In the genomic region with DNA sequence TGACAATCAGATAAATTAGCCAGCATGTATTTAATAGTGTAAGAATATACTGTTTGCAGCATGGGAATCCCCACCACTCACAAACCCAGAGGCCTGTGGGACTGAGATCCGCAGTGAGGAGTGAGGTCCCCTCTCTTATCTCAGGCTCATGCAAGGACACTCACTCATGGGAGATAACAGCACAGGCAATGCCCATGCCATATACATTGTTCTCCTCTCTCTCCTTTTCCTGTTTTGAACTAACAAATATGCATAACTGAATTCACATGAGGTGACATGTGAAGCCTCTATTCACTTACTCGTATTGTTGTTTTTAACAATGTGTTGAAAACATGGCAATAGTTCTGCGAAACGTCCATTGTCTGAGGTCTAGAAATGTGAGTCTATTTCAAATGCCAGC, we compare ENCODE assay signal across 20 cellular contexts.
DNase-seq lines count a peak whose midpoint lies in the region; FAIRE-seq and TF ChIP-seq lines count a peak whose summit lies in the region.
"Had no signal": no experiment of that assay in that cellular context is flagged by ENCODE, and none has a peak within 500 bp of the region (broad histone marks: within the 10 kb centered on the region; RNA-seq: fewer than 3 reads in every experiment).

No MANE protein-coding gene starts in this region.

- H3K27ac ChIP-seq in colonic mucosa (peak overlapping the region; percentile 70), small intestine (ENCODE audit: low read depth in 1 of 2, low read length in 1 of 2) (no peak overlapping the region)

- WGBS in small intestine, 3 donors: 56 to 70% (median 67%) methylated on average over 4 of the region's 4 CpGs

- no peaks in the 10 kb centered on the region for H3K36me3 ChIP-seq in colonic mucosa
- H3K36me3 ChIP-seq in small intestine (ENCODE audit: control insufficient read depth in 2 of 2, insufficient read depth in 2 of 2, low read length in 2 of 2): peaks cover 2 to 7% of the 10 kb centered on the region in 2 donors
- H3K36me3 ChIP-seq: HAP-1 had no signal

- no peaks in the 10 kb centered on the region for H3K9me3 ChIP-seq in colonic mucosa
- H3K9me3 ChIP-seq in small intestine (ENCODE audit: control insufficient read depth, low read depth): no peaks in the 10 kb centered on the region
- H3K9me3 ChIP-seq: HAP-1 had no signal

- intact Hi-C loops in colonic mucosa (cut with DNase I): no loop called here

- no peaks in the 10 kb centered on the region for H3K27me3 ChIP-seq in colonic mucosa
- no peaks in the 10 kb centered on the region for H3K27me3 ChIP-seq in small intestine (ENCODE audit: control insufficient read depth in 2 of 2, insufficient read depth in 2 of 2, low read length in 2 of 2)

- no peak overlapping the region for H3K4me3 ChIP-seq in colonic mucosa
- no peak overlapping the region for H3K4me3 ChIP-seq in fibroblast of pulmonary artery (replicated peaks; ENCODE audit: low read depth, low read length)
- H3K4me3 ChIP-seq in small intestine (ENCODE audit: low read depth in 1 of 2, low read length in 2 of 2): no peak overlapping the region
- H3K4me3 ChIP-seq: HAP-1 had no signal

- no peak overlapping the region for H3K9ac ChIP-seq in colonic mucosa (ENCODE audit: low read depth in 2 of 2, low read length in 2 of 2)

- H3K4me1 ChIP-seq in colonic mucosa (peaks cover 3% of the 10 kb centered on the region), small intestine (ENCODE audit: control insufficient read depth in 2 of 2, insufficient read depth in 1 of 2, low read depth in 1 of 2, low read length in 1 of 2) (peaks cover 0 to 3% of the 10 kb centered on the region in 2 donors)

- FAIRE-seq in small intestine (lab: Jason Lieb, UNC): no peak
- FAIRE-seq: A204.1, D721Med, G401.6, GM12891, GM19239, H1, HTR-8/SVneo had no signal

- TF ChIP-seq CTCF in colonic mucosa (IDR thresholded peaks at IDR 0.05) (no peak), fibroblast of pulmonary artery (IDR thresholded peaks at IDR 0.05; ENCODE audit: low read length, missing control alignments) (no peak)

- DNase-seq in OCI-M1 (lab: John Stamatoyannopoulos, UW) (peak; percentile 37), colonic mucosa (no peak), fibroblast of pulmonary artery (ENCODE audit: low read depth) (peak; percentile 41), small intestine (peak; percentile 50), NK-92 (lab: John Stamatoyannopoulos, UW; ENCODE audit: unreplicated experiment) (no peak), NCI-H2171 treated with DMSO at 0.1 percent for 48 hours (lab: John Stamatoyannopoulos, UW) (no peak), NCI-H524 treated with DMSO at 0.1 percent for 48 hours (lab: John Stamatoyannopoulos, UW) (no peak)
- DNase-seq: C1 segment of cervical spinal cord; CD4-positive, alpha-beta memory T cell; DMS153; DMS79 treated with DMSO at 0.1 percent for 48 hours; EL had no signal

Comparison
In these comparisons a context has a peak if more than half of its experiments do, and no peak if none do; other contexts are left out.
1. DNase-seq: peak in OCI-M1 (single experiment), fibroblast of pulmonary artery (single experiment) and small intestine (single experiment); none in colonic mucosa (single experiment), NK-92 (single experiment), NCI-H2171 treated with DMSO at 0.1 percent for 48 hours (single experiment) and NCI-H524 treated with DMSO at 0.1 percent for 48 hours (single experiment).